Comparison of ENCODE assay signal across 35 cellular contexts in genomic region chr1:59302871-59303270, GRCh38.
"Had no signal": no experiment of that assay in that cellular context is flagged by ENCODE, and none has a peak within 500 bp of the region (broad histone marks: within the 10 kb centered on the region; RNA-seq: fewer than 3 reads in every experiment).

No MANE protein-coding gene starts in this region.

- DNase-seq: activated effector memory CD4-positive, alpha-beta T cell treated with anti-CD3 and anti-CD28 coated beads, Interleukin-2, amount 50 U/mL, for 16 hours; activated effector memory CD4-positive, alpha-beta T cell treated with Interleukin-2 at 50 U/mL for 16 hours; activated gamma-delta T cell; activated gamma-delta T cell treated with Interleukin-2 at 50 U/mL for 16 hours; activated naive CD4-positive, alpha-beta T cell; activated naive CD4-positive, alpha-beta T cell treated with anti-CD3 and anti-CD28 coated beads for 36 hours; activated naive CD4-positive, alpha-beta T cell treated with anti-CD3 and anti-CD28 coated beads, Interleukin-2, amount 10 ng/mL, durations not matched to agents 7 days and 5 days; activated naive CD4-positive, alpha-beta T cell treated with anti-CD3 and anti-CD28 coated beads, Interleukin-2, amount 50 U/mL, for 16 hours; activated naive CD4-positive, alpha-beta T cell treated with Interleukin-2 at 50 U/mL for 16 hours; activated naive CD8-positive, alpha-beta T cell treated with anti-CD3 and anti-CD28 coated beads for 36 hours; activated naive CD8-positive, alpha-beta T cell treated with anti-CD3 and anti-CD28 coated beads, Interleukin-2, amount 10 ng/mL, durations not matched to agents 7 days and 5 days; activated naive CD8-positive, alpha-beta T cell treated with anti-CD3 and anti-CD28 coated beads, Interleukin-2, amount 50 U/mL, for 24 hours; activated T-cell treated with anti-CD3 and anti-CD28 coated beads for 4 hours; activated T-cell treated with anti-CD3 and anti-CD28 coated beads, Interleukin-2, amount 50 U/mL, for 1 hour; activated T-cell treated with anti-CD3 and anti-CD28 coated beads, Interleukin-2, amount 50 U/mL, for 24 hours; activated T-cell treated with anti-CD3 and anti-CD28 coated beads, Interleukin-2, amount 50 U/mL, for 4 hours; activated T-cell treated with anti-CD3 and anti-CD28 coated beads, Interleukin-2, amount 50 U/mL, for 48 hours; activated T-cell treated with anti-CD3 and anti-CD28 coated beads, Interleukin-2, amount 50 U/mL, for 72 hours; adrenal gland; amniotic stem cell; amygdala; anterior cingulate cortex; aorta; body of pancreas; brain microvascular endothelial cell; caudate nucleus; central memory CD4-positive, alpha-beta T cell; cerebellar nuclear complex had no signal

- H3K36me3 ChIP-seq: adrenal gland, ascending aorta, brain microvascular endothelial cell, breast epithelium, cardiac muscle cell had no signal

- H3K27ac ChIP-seq: adrenal gland, ascending aorta, body of pancreas, brain microvascular endothelial cell, breast epithelium, cardiac muscle cell had no signal

- H3K9me3 ChIP-seq: body of pancreas had no signal

- H3K4me3 ChIP-seq: adrenal gland, ascending aorta, body of pancreas, breast epithelium, cardiac muscle cell had no signal

- H3K27me3 ChIP-seq: adrenal gland, ascending aorta, body of pancreas, brain microvascular endothelial cell, breast epithelium, cardiac muscle cell had no signal

- ATAC-seq: activated naive CD4-positive, alpha-beta T cell treated with anti-CD3 and anti-CD28 coated beads, Interleukin-2, amount 50 U/mL, for 72 hours; activated naive CD8-positive, alpha-beta T cell treated with anti-CD3 and anti-CD28 coated beads, Interleukin-2, amount 50 U/mL, for 24 hours; activated T-cell treated with anti-CD3 and anti-CD28 coated beads, Interleukin-2, amount 50 U/mL, for 4 hours; activated T-cell treated with anti-CD3 and anti-CD28 coated beads, Interleukin-2, amount 50 U/mL, for 72 hours; activated T-helper 17 cell treated with anti-CD3 and anti-CD28 coated beads, Interleukin-2, amount 50 U/mL, for 72 hours; body of pancreas had no signal

- FAIRE-seq: astrocyte, bronchial epithelial cell had no signal

- H3K4me1 ChIP-seq: breast epithelium had no signal
